In genomic region chr13:99501952-99502310, GRCh38 we compare ENCODE assay signal across 8 cellular contexts. TPM values are rescaled to one million over a fixed set of nuclear protein-coding genes. Genes with fewer than 3 reads are reported as not detected.
DNase-seq lines count a peak whose midpoint lies in the region; ATAC-seq, FAIRE-seq and TF ChIP-seq lines count a peak whose summit lies in the region.

No MANE protein-coding gene starts in this region.

- peak overlapping the region; percentile 88 for H3K9ac ChIP-seq in NT2/D1 (ENCODE audit: insufficient read length, low read depth)

- no peak for ATAC-seq in HG02870 (IDR thresholded peaks at IDR 0.05; ENCODE audit: unreplicated experiment)
- no peak for ATAC-seq in HG03520 (IDR thresholded peaks at IDR 0.05; ENCODE audit: unreplicated experiment)

- H3K27me3 ChIP-seq in NT2/D1 (ENCODE audit: insufficient read depth, insufficient read length) = no peaks in the 10 kb centered on the region

- peak; percentile 31 for DNase-seq in GM03348 (ENCODE audit: low spot score)
- no peak for DNase-seq in NT2/D1 (ENCODE audit: low read depth, low spot score)
- DNase-seq in amniotic epithelial cell (ENCODE audit: low read depth) = peak; percentile 21
- DNase-seq in stimulated activated CD4-positive, alpha-beta T cell treated with anti-CD3 and anti-CD28 coated beads, Interleukin-4, amount 100 ng/mL, for 1 hour = peak; percentile 19
- no peak for DNase-seq in GM12891 (ENCODE audit: insufficient read length, low spot score)

- FAIRE-seq in GM12891 (lab: Jason Lieb, UNC) = no peak

- H3K9me3 ChIP-seq in NT2/D1 (ENCODE audit: insufficient read depth, low read length) = no peaks in the 10 kb centered on the region; the same call in 1 of the 2 replicates
- H3K9me3 ChIP-seq in iPS-18c (ENCODE audit: control insufficient read depth, insufficient read depth, low read length) = no peaks in the 10 kb centered on the region

- H3K36me3 ChIP-seq in NT2/D1 (ENCODE audit: insufficient read depth, insufficient read length, low read length) = peaks cover 7% of the 10 kb centered on the region

- no peak for TF ChIP-seq POLR2A in GM12891 (IDR thresholded peaks at IDR 0.05; ENCODE audit: low read depth, low read length)

- H3K4me3 ChIP-seq in NT2/D1 (ENCODE audit: insufficient read length, low read depth) (peak overlapping the region; percentile 90), iPS-18c (ENCODE audit: insufficient read depth, low read depth, low read length) (peak overlapping the region; percentile 93)

- H3K4me1 ChIP-seq in NT2/D1 (ENCODE audit: insufficient read depth, insufficient read length) = no peaks in the 10 kb centered on the region

TF ChIP-seq in GM12891, 5 proteins besides CTCF, POLR2A, EP300 and RAD21:
- no peak for TF ChIP-seq TAF1 (IDR thresholded peaks at IDR 0.05; ENCODE audit: low read depth, low read length)
- no peak for TF ChIP-seq PAX5 (IDR thresholded peaks at IDR 0.05; ENCODE audit: insufficient read depth, low read length, severe bottlenecking)
- no peak for TF ChIP-seq POLR2AphosphoS5 (IDR thresholded peaks at IDR 0.05; ENCODE audit: low read depth, low read length)
- TF ChIP-seq POU2F2 (IDR thresholded peaks at IDR 0.05; ENCODE audit: low read depth, low read length) = no peak
- no peak for TF ChIP-seq SPI1 (IDR thresholded peaks at IDR 0.05; ENCODE audit: low read depth, low read length)

RNA-seq across cellular contexts. Expression of gene TM9SF2, which starts 0.7 kb away (rescaled TPM):
- polyA plus RNA-seq in GM12891 (2012; ENCODE audit: low read depth, missing spikeins) = 32.3 TPM

Comparison
In these comparisons a context has a peak if more than half of its experiments do, and no peak if none do; other contexts are left out.
1. DNase-seq: peak in GM03348 (single experiment), amniotic epithelial cell (single experiment) and stimulated activated CD4-positive, alpha-beta T cell treated with anti-CD3 and anti-CD28 coated beads, Interleukin-4, amount 100 ng/mL, for 1 hour (single experiment); none in NT2/D1 (single experiment) and GM12891 (single experiment).